Comparison of ENCODE assay signal across 18 cellular contexts in the genomic region with DNA sequence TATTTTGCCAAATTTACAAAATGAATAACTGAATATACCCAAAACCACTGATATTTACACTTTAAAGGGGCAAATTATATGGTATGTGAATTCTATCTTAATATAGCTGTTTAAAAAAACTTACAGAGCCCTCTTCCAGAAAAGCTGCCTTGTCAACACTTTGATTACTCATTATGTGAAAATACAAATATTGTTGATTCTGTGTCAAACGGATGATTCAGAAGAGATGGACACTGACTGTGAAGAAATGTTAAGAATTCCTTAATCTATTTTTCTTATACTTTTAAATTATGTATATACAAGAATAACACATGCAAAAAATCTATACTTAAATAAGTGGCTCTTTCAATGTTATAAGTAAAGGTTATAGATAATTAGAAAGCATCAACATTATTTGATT. TPM values are rescaled to one million over a fixed set of nuclear protein-coding genes. Genes with fewer than 3 reads are reported as not detected.
A peak's percentile ranks its signal among the peaks of the same experiment; 100 is the strongest.
DNase-seq lines count a peak whose midpoint lies in the region; ATAC-seq and TF ChIP-seq lines count a peak whose summit lies in the region.
"Had no signal": no experiment of that assay in that cellular context is flagged by ENCODE, and none has a peak within 500 bp of the region (broad histone marks: within the 10 kb centered on the region; RNA-seq: fewer than 3 reads in every experiment).

No MANE protein-coding gene starts in this region.

- H4K20me1 ChIP-seq in Karpas-422 (ENCODE audit: insufficient read depth, low read depth, low read length), result no peaks in the 10 kb centered on the region

- H3K9me2 ChIP-seq in Karpas-422 (replicated peaks; ENCODE audit: insufficient read depth, low read length), result no peaks in the 10 kb centered on the region

- H3K27me3 ChIP-seq in Karpas-422 (ENCODE audit: low read length) (no peaks in the 10 kb centered on the region), brain microvascular endothelial cell (replicated peaks) (no peaks in the 10 kb centered on the region)
- H3K27me3 ChIP-seq: Peyer's patch had no signal

- no peak overlapping the region for H3K9ac ChIP-seq in Karpas-422 (ENCODE audit: low read length)

- H3K4me3 ChIP-seq in Karpas-422 (ENCODE audit: low read length), result no peak overlapping the region
- H3K4me3 ChIP-seq in brain microvascular endothelial cell (ENCODE audit: low read depth, low read length), result no peak overlapping the region
- H3K4me3 ChIP-seq: left ventricle myocardium inferior, Peyer's patch had no signal

- H3K4me2 ChIP-seq in Karpas-422 (ENCODE audit: low read depth, low read length, poor library complexity, severe bottlenecking), result no peak overlapping the region

- H2AFZ ChIP-seq in Karpas-422 (ENCODE audit: low read length), result no peak overlapping the region

- H3K36me3 ChIP-seq in Karpas-422 (ENCODE audit: insufficient read depth, low read length) (peaks cover 14% of the 10 kb centered on the region; the same call in 1 of the 2 replicates), brain microvascular endothelial cell (replicated peaks) (no peaks in the 10 kb centered on the region)
- H3K36me3 ChIP-seq: left ventricle myocardium inferior, Peyer's patch had no signal

- H3K27ac ChIP-seq in Karpas-422 (ENCODE audit: low read length) (peak overlapping the region; percentile 69), brain microvascular endothelial cell (peak overlapping the region; percentile 97), temporal lobe (ENCODE audit: low read depth, low read length) (peak overlapping the region; percentile 48)
- H3K27ac ChIP-seq: left ventricle myocardium inferior, Peyer's patch had no signal

- H3K79me2 ChIP-seq in Karpas-422 (ENCODE audit: low read length), result peaks cover 100% of the 10 kb centered on the region

- no peak for TF ChIP-seq CTCF in brain microvascular endothelial cell (IDR thresholded peaks at IDR 0.05; ENCODE audit: low read depth, low read length, missing control alignments)

- no peak for DNase-seq in Karpas-422
- no peak for DNase-seq in brain microvascular endothelial cell
- DNase-seq in iris pigment epithelial cell (ENCODE audit: low read depth), result peak; percentile 58
- no peak for DNase-seq in NCI-H146 (lab: John Stamatoyannopoulos, UW)
- DNase-seq: activated naive CD4-positive, alpha-beta T cell treated with anti-CD3 and anti-CD28 coated beads, Interleukin-2, amount 10 ng/mL, durations not matched to agents 7 days and 5 days; AML-193; amniotic stem cell; CD4-positive, alpha-beta memory T cell; DMS 273 treated with DMSO at 0.1 percent for 48 hours; foreskin melanocyte; KBM-7; left ventricle myocardium inferior; naive thymus-derived CD4-positive, alpha-beta T cell; NCI-H526; Peyer's patch had no signal

- ATAC-seq in GM21423 (IDR thresholded peaks at IDR 0.05; ENCODE audit: unreplicated experiment) (no peak), GM18511 (IDR thresholded peaks at IDR 0.05; ENCODE audit: unreplicated experiment) (no peak)
- ATAC-seq: naive thymus-derived CD4-positive, alpha-beta T cell had no signal

- H3K9me3 ChIP-seq in Karpas-422 (ENCODE audit: low read length), result no peaks in the 10 kb centered on the region
- H3K9me3 ChIP-seq: Peyer's patch had no signal

- in situ Hi-C loops in brain microvascular endothelial cell (cut with HindIII; ENCODE audit: low pct_ligation_motif_present, low sequenced_read_pairs), result no loop called here

- H3K4me1 ChIP-seq in Karpas-422 (ENCODE audit: low read length), result peaks cover 90% of the 10 kb centered on the region

RNA-seq across cellular contexts. Expression of gene SMURF1, which starts 41.5 kb away (rescaled TPM):
- 16.7 and 22.6 TPM in 2 replicates for total RNA-seq in Karpas-422 (2014; rRNA removed; shearing (Covaris generic); ENCODE audit: low replicate concordance)
- total RNA-seq in temporal lobe, result 22.4 TPM
